ENCODE assay signal across 16 cellular contexts in the genomic region with DNA sequence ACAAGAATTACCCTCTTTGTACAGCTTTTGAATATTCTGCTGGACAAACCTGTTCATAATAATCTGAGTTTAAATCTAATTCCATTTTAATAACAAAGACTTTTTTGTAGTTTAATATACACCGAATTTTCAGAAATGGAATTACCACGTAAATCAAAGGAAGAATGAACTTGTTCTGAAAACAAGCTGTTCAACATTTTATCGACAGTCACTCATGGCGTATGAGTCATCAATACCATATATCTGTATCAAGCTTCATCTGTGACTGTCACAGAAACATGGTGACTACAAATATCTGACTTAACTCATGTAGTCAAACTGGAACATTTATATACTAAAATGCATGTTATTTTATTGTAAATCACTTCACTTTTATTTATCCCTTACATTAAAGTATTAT.
DNase-seq lines count a peak whose midpoint lies in the region; ATAC-seq, FAIRE-seq and TF ChIP-seq lines count a peak whose summit lies in the region.
"Had no signal": no experiment of that assay in that cellular context is flagged by ENCODE, and none has a peak within 500 bp of the region (broad histone marks: within the 10 kb centered on the region; RNA-seq: fewer than 3 reads in every experiment).

No MANE protein-coding gene starts in this region.

- TF ChIP-seq POLR2A in breast epithelium (IDR thresholded peaks at IDR 0.05) = no peak
- no peak for TF ChIP-seq POLR2A in K562 (conservative IDR thresholded peaks at IDR 0.05)

- dilution Hi-C loops in mammary epithelial cell (cut with HindIII; ENCODE audit: low sequenced_read_pairs) = no loop called here

- H3K79me2 ChIP-seq in mammary epithelial cell (ENCODE audit: insufficient read depth, low read length) (peaks cover 54% of the 10 kb centered on the region), K562 (ENCODE audit: control insufficient read depth, insufficient read depth, low read length) (no peaks in the 10 kb centered on the region)

- 40% methylated on average over 4 of the region's 4 CpGs for WGBS in mammary epithelial cell (ENCODE audit: low coverage, missing lambda C conversion rate)
- 67% methylated on average over 4 of the region's 4 CpGs for WGBS in K562 (ENCODE audit: insufficient coverage, low coverage, missing lambda C conversion rate)

- H3K27me3 ChIP-seq in mammary epithelial cell (ENCODE audit: insufficient read depth, low read length) (no peaks in the 10 kb centered on the region), breast epithelium (no peaks in the 10 kb centered on the region), K562 (ENCODE audit: control insufficient read depth in 2 of 2, insufficient read depth in 2 of 2, low read length in 2 of 2) (no peaks in the 10 kb centered on the region), foreskin keratinocyte (no peaks in the 10 kb centered on the region), H7 (ENCODE audit: control insufficient read depth, insufficient read depth, low read length) (no peaks in the 10 kb centered on the region), ascending aorta (no peaks in the 10 kb centered on the region)
- H3K27me3 ChIP-seq: BLaER1 had no signal

- DNase-seq in mammary epithelial cell (peak; percentile 28), breast epithelium (ENCODE audit: low spot score in 2 of 2) (no peak), K562 (ENCODE audit: extremely low read depth in 1 of 4, low spot score in 3 of 4) (no peak), foreskin keratinocyte (peak in 1 of 2 donors; percentile 49), H7 (no peak), ascending aorta (ENCODE audit: low spot score in 2 of 2) (no peak), GM19238 (ENCODE audit: insufficient read length, low spot score) (no peak)
- DNase-seq in stimulated activated CD4-positive, alpha-beta T cell treated with anti-CD3 and anti-CD28 coated beads, Interleukin-4, amount 100 ng/mL, for 24 hours = no peak
- DNase-seq: AML-193; Caco-2; CD8-positive, alpha-beta memory T cell; DMS53; GF-D8 had no signal

- in situ Hi-C loops in mammary epithelial cell (cut with MboI; ENCODE audit: low sequenced_read_pairs in 2 of 2) = no loop called here
- in situ Hi-C loops in K562 (cut with MboI) = no loop called here

- H3K4me2 ChIP-seq in mammary epithelial cell (ENCODE audit: insufficient read depth, low read depth, low read length) = peak overlapping the region; percentile 47
- no peak overlapping the region for H3K4me2 ChIP-seq in K562 (ENCODE audit: insufficient read depth, low read length)
- H3K4me2 ChIP-seq: BLaER1 had no signal

- no peaks in the 10 kb centered on the region for H3K9me1 ChIP-seq in K562 (ENCODE audit: control insufficient read depth, insufficient read depth, low read length)

- no peak for ATAC-seq in K562
- peak; percentile 70 for ATAC-seq in foreskin keratinocyte

- no peak for FAIRE-seq in K562 (lab: Jason Lieb, UNC)
- FAIRE-seq: H54 had no signal

- POLR2A ChIA-PET in K562 (lab: Yijun Ruan, JAX) = no interaction called here

- TF ChIP-seq EP300 in K562 (IDR thresholded peaks at IDR 0.05; ENCODE audit: low read length) = no peak

- CTCF ChIA-PET in mammary epithelial cell (lab: Charles Lee; ENCODE audit: low non-redundant PET) = no interaction called here
- CTCF ChIA-PET in K562 (lab: Yijun Ruan, JAX; ENCODE audit: low intra/inter-chr PET ratio) = no interaction called here

- no peaks in the 10 kb centered on the region for H3K9me3 ChIP-seq in mammary epithelial cell (replicated peaks; ENCODE audit: insufficient read depth, low read length)
- no peaks in the 10 kb centered on the region for H3K9me3 ChIP-seq in breast epithelium
- H3K9me3 ChIP-seq in K562 (replicated peaks; ENCODE audit: control insufficient read depth, insufficient read depth, low read depth, low read length) = no peaks in the 10 kb centered on the region
- H3K9me3 ChIP-seq in ascending aorta = no peaks in the 10 kb centered on the region
- H3K9me3 ChIP-seq: BLaER1, Caco-2 had no signal

- TF ChIP-seq CTCF in mammary epithelial cell (conservative IDR thresholded peaks at IDR 0.05 in 1 of 2, IDR thresholded peaks at IDR 0.05 in 1 of 2; ENCODE audit: extremely low read depth in 1 of 2, insufficient read depth in 1 of 2, low read depth in 1 of 2, low read length in 2 of 2) (no peak), breast epithelium (IDR thresholded peaks at IDR 0.05) (no peak), K562 (IDR thresholded peaks at IDR 0.05 in 2 of 3, conservative IDR thresholded peaks at IDR 0.05 in 1 of 3; ENCODE audit: insufficient read depth in 2 of 3, low read depth in 1 of 3, low read length in 3 of 3) (no peak), foreskin keratinocyte (conservative IDR thresholded peaks at IDR 0.05) (no peak), ascending aorta (IDR thresholded peaks at IDR 0.05) (no peak)

- no TSS peak for BruUV-seq in mammary epithelial cell (replicated peaks; lab: Mats Ljungman, UMichigan)
- no TSS peak for BruUV-seq in K562 (replicated peaks; lab: Mats Ljungman, UMichigan)

- H3K9ac ChIP-seq in mammary epithelial cell (ENCODE audit: insufficient read depth, low read length) = no peak overlapping the region
- no peak overlapping the region for H3K9ac ChIP-seq in K562 (ENCODE audit: insufficient read depth in 1 of 2, low read depth in 2 of 2, low read length in 2 of 2)
- H3K9ac ChIP-seq: BLaER1 had no signal

- no peak overlapping the region for H3K4me3 ChIP-seq in mammary epithelial cell (replicated peaks in 1 of 3; ENCODE audit: insufficient read depth in 1 of 3, low read depth in 2 of 3, low read length in 3 of 3)
- no peak overlapping the region for H3K4me3 ChIP-seq in breast epithelium
- no peak overlapping the region for H3K4me3 ChIP-seq in K562
- no peak overlapping the region for H3K4me3 ChIP-seq in H7 (ENCODE audit: insufficient read depth, low read depth, low read length)
- no peak overlapping the region for H3K4me3 ChIP-seq in ascending aorta
- H3K4me3 ChIP-seq: BLaER1 had no signal

- no peak overlapping the region for H2AFZ ChIP-seq in mammary epithelial cell (ENCODE audit: low read depth, low read length)
- no peak overlapping the region for H2AFZ ChIP-seq in K562 (ENCODE audit: low read depth, low read length)

- H4K20me1 ChIP-seq in mammary epithelial cell (ENCODE audit: insufficient read depth, low read length) (no peaks in the 10 kb centered on the region), K562 (replicated peaks; ENCODE audit: control insufficient read depth, insufficient read depth, low read length) (no peaks in the 10 kb centered on the region)
- H4K20me1 ChIP-seq: BLaER1 had no signal

- intact Hi-C loops in mammary epithelial cell (cut with micrococcal nuclease) = no loop called here
- intact Hi-C loops in breast epithelium (cut with DNase I; ENCODE audit: low total_unique reads) = no loop called here
- intact Hi-C loops in K562 (cut with micrococcal nuclease) = no loop called here
- intact Hi-C loops in ascending aorta (cut with DNase I) = no loop called here

- H3K27ac ChIP-seq in mammary epithelial cell (ENCODE audit: insufficient read depth, low read depth, low read length) (no peak overlapping the region), breast epithelium (no peak overlapping the region), K562 (ENCODE audit: extremely low read depth, low read depth, low read length) (no peak overlapping the region), foreskin keratinocyte (no peak overlapping the region), ascending aorta (no peak overlapping the region)
- H3K27ac ChIP-seq: 22Rv1, BLaER1 had no signal

- TF ChIP-seq RAD21 in K562 (CRISPR knock-in tag; conservative IDR thresholded peaks at IDR 0.05 in 1 of 2, IDR thresholded peaks at IDR 0.05 in 1 of 2) = no peak

- H3K4me1 ChIP-seq in mammary epithelial cell (ENCODE audit: insufficient read depth, low read length) (peaks cover 19% of the 10 kb centered on the region), breast epithelium (no peaks in the 10 kb centered on the region), K562 (replicated peaks in 1 of 2; ENCODE audit: control insufficient read depth in 2 of 2, insufficient read depth in 2 of 2, low read length in 2 of 2) (no peaks in the 10 kb centered on the region), foreskin keratinocyte (peaks cover 12% of the 10 kb centered on the region), ascending aorta (peaks cover 0 to 5% of the 10 kb centered on the region in 2 donors)
- H3K4me1 ChIP-seq: BLaER1, Caco-2 had no signal

- H3K36me3 ChIP-seq in mammary epithelial cell (ENCODE audit: insufficient read depth, low read length) (no peaks in the 10 kb centered on the region), breast epithelium (no peaks in the 10 kb centered on the region), K562 (ENCODE audit: control insufficient read depth, insufficient read depth, low read length) (no peaks in the 10 kb centered on the region), H7 (replicated peaks; ENCODE audit: control insufficient read depth, insufficient read depth, low read length) (no peaks in the 10 kb centered on the region), ascending aorta (no peaks in the 10 kb centered on the region)

TF ChIP-seq in K562, 482 proteins besides CTCF, POLR2A, EP300 and RAD21:
- TF ChIP-seq JUND (IDR thresholded peaks at IDR 0.05; ENCODE audit: borderline replicate concordance, low read depth, low read length) (peak; percentile 41), JUND (tag; IDR thresholded peaks at IDR 0.05; ENCODE audit: borderline replicate concordance, low read depth, low read length) (no peak; the same call in 2 of the 3 replicates), ATF3 (IDR thresholded peaks at IDR 0.05) (peak; percentile 79), ATF3 (CRISPR knock-in tag; conservative IDR thresholded peaks at IDR 0.05) (no peak), FOSL1 (tag; conservative IDR thresholded peaks at IDR 0.05) (0 out of 2 replicates have a peak, but pooled peaks have one; percentile 28), STAT5A (IDR thresholded peaks at IDR 0.05; ENCODE audit: borderline replicate concordance, low read length) (no peak), ZNF764 (CRISPR knock-in tag; IDR thresholded peaks at IDR 0.05; ENCODE audit: low read depth) (no peak)
